28 cellular contexts compared by ENCODE assay signal in genomic region chr9:111646417-111646816, GRCh38. TPM values are rescaled to one million over a fixed set of nuclear protein-coding genes. Genes with fewer than 3 reads are reported as not detected.
"Had no signal": no experiment of that assay in that cellular context is flagged by ENCODE, and none has a peak within 500 bp of the region (broad histone marks: within the 10 kb centered on the region; RNA-seq: fewer than 3 reads in every experiment).

No MANE protein-coding gene starts in this region.

- H3K4me1 Mint-ChIP-seq: immature natural killer cell; nephron; neural crest cell; stimulated activated effector memory CD8-positive, alpha-beta T cell treated with anti-CD3 and anti-CD28 coated beads, Interleukin-12 subunit alpha, Interleukin-12 subunit beta, amount 100 ng/mL, for 72 hours; stimulated activated naive CD8-positive, alpha-beta T cell treated with anti-CD3 and anti-CD28 coated beads, Interleukin-15, amount 100 ng/mL, for 72 hours had no signal

- ATAC-seq: heart left ventricle; left ventricle myocardium superior; lower lobe of right lung; naive thymus-derived CD8-positive, alpha-beta T cell; right cardiac atrium; sciatic nerve; stimulated activated effector memory CD8-positive, alpha-beta T cell treated with anti-CD3 and anti-CD28 coated beads, Interleukin-12 subunit alpha, Interleukin-12 subunit beta, amount 100 ng/mL, for 72 hours; stimulated activated naive CD8-positive, alpha-beta T cell treated with anti-CD3 and anti-CD28 coated beads, Interleukin-15, amount 100 ng/mL, for 72 hours had no signal

- H3K27me3 Mint-ChIP-seq: naive thymus-derived CD8-positive, alpha-beta T cell; stimulated activated naive CD8-positive, alpha-beta T cell treated with anti-CD3 and anti-CD28 coated beads, Interleukin-15, amount 100 ng/mL, for 72 hours; type B pancreatic cell had no signal

- H3K4me3 ChIP-seq: heart left ventricle, lower lobe of right lung, pancreas, prostate gland, skin epidermis, tibial nerve, uterus had no signal

- H3K36me3 ChIP-seq: prostate gland, uterus had no signal

- H3K27ac Mint-ChIP-seq: immature natural killer cell; nephron; stimulated activated effector memory CD8-positive, alpha-beta T cell treated with anti-CD3 and anti-CD28 coated beads, Interleukin-12 subunit alpha, Interleukin-12 subunit beta, amount 100 ng/mL, for 72 hours; stimulated activated naive CD8-positive, alpha-beta T cell treated with anti-CD3 and anti-CD28 coated beads, Interleukin-15, amount 100 ng/mL, for 72 hours; type B pancreatic cell had no signal

- H3K4me1 ChIP-seq: lower lobe of right lung, pancreas, prostate gland, tibial nerve had no signal

- H3K9me3 Mint-ChIP-seq: immature natural killer cell; naive thymus-derived CD8-positive, alpha-beta T cell; nephron; neural crest cell; stimulated activated effector memory CD8-positive, alpha-beta T cell treated with anti-CD3 and anti-CD28 coated beads, Interleukin-12 subunit alpha, Interleukin-12 subunit beta, amount 100 ng/mL, for 72 hours; stimulated activated naive CD8-positive, alpha-beta T cell treated with anti-CD3 and anti-CD28 coated beads, Interleukin-15, amount 100 ng/mL, for 72 hours; type B pancreatic cell had no signal

- DNase-seq: heart left ventricle; hypothalamus; immature natural killer cell; kidney; left ventricle myocardium superior; lower lobe of right lung; mesendoderm; midbrain; naive thymus-derived CD8-positive, alpha-beta T cell; nucleus accumbens; posterior cingulate gyrus; retina; right cardiac atrium; stimulated activated CD4-positive, alpha-beta T cell treated with anti-CD3 and anti-CD28 coated beads, Interleukin-12 subunit alpha, Interleukin-12 subunit beta, amount 100 ng/mL, for 4 hours; stimulated activated CD4-positive, alpha-beta T cell treated with anti-CD3 and anti-CD28 coated beads, Interleukin-4, amount 100 ng/mL, for 24 hours; stimulated activated naive CD4-positive, alpha-beta T cell treated with Interleukin-2 at 50 U/mL for 16 hours; stimulated activated naive CD8-positive, alpha-beta T cell treated with anti-CD3 and anti-CD28 coated beads, Interleukin-15, amount 100 ng/mL, for 72 hours; substantia nigra had no signal

- H3K27ac ChIP-seq: lower lobe of right lung, pancreas, prostate gland, tibial nerve, uterus had no signal

- H3K4me3 Mint-ChIP-seq: immature natural killer cell; naive thymus-derived CD8-positive, alpha-beta T cell; nephron; neural crest cell; stimulated activated effector memory CD8-positive, alpha-beta T cell treated with anti-CD3 and anti-CD28 coated beads, Interleukin-12 subunit alpha, Interleukin-12 subunit beta, amount 100 ng/mL, for 72 hours; stimulated activated naive CD8-positive, alpha-beta T cell treated with anti-CD3 and anti-CD28 coated beads, Interleukin-15, amount 100 ng/mL, for 72 hours; type B pancreatic cell had no signal

- H3K27me3 ChIP-seq: heart left ventricle, pancreas, tibial nerve, uterus had no signal

- H3K9me3 ChIP-seq: heart left ventricle, lower lobe of right lung, pancreas, prostate gland, tibial nerve, uterus had no signal

RNA-seq across cellular contexts. Expression of gene PTGR1, which starts 47.0 kb away (rescaled TPM):
- total RNA-seq: naive thymus-derived CD8-positive, alpha-beta T cell had no signal
- polyA plus RNA-seq: naive thymus-derived CD8-positive, alpha-beta T cell had no signal
